Comparison of ENCODE assay signal across 27 cellular contexts in genomic region chr18:76860411-76860810, GRCh38. TPM values are rescaled to one million over a fixed set of nuclear protein-coding genes. Genes with fewer than 3 reads are reported as not detected.
DNase-seq lines count a peak whose midpoint lies in the region; ATAC-seq lines count a peak whose summit lies in the region.
"Had no signal": no experiment of that assay in that cellular context is flagged by ENCODE, and none has a peak within 500 bp of the region (broad histone marks: within the 10 kb centered on the region; RNA-seq: fewer than 3 reads in every experiment).

No MANE protein-coding gene starts in this region.

- H3K27me3 Mint-ChIP-seq in stimulated activated naive CD8-positive, alpha-beta T cell treated with anti-CD3 and anti-CD28 coated beads, Interleukin-15, Interleukin-2, amounts not matched to agents 100 ng/mL and 50 ng/mL, for 24 hours: no peaks in the 10 kb centered on the region
- H3K27me3 Mint-ChIP-seq in naive thymus-derived CD4-positive, alpha-beta T cell: no peaks in the 10 kb centered on the region
- H3K27me3 Mint-ChIP-seq: activated naive CD4-positive, alpha-beta T cell treated with anti-CD3 and anti-CD28 coated beads, Interleukin-2, amount 10 ng/mL, durations not matched to agents 7 days and 5 days; activated T-cell treated with anti-CD3 and anti-CD28 coated beads, Interleukin-2, amount 50 U/mL, for 24 hours; brain had no signal

- peaks cover 0 to 17% (median 4%) of the 10 kb centered on the region in 3 experiments for H3K36me3 ChIP-seq in naive thymus-derived CD4-positive, alpha-beta T cell (ENCODE audit: control insufficient read depth in 2 of 3, insufficient read depth in 3 of 3, low read length in 3 of 3)

- peaks cover 0 to 12% of the 10 kb centered on the region in 2 donors for H3K4me1 ChIP-seq in naive thymus-derived CD4-positive, alpha-beta T cell (ENCODE audit: control insufficient read depth in 2 of 2, insufficient read depth in 2 of 2, low read length in 2 of 2)
- H3K4me1 ChIP-seq: Caco-2, left ventricle myocardium inferior, Peyer's patch, psoas muscle, transverse colon had no signal

- H3K27me3 ChIP-seq in naive thymus-derived CD4-positive, alpha-beta T cell (ENCODE audit: control insufficient read depth in 2 of 2, insufficient read depth in 2 of 2, low read length in 2 of 2): no peaks in the 10 kb centered on the region
- H3K27me3 ChIP-seq: dorsolateral prefrontal cortex, MG63, Peyer's patch, transverse colon had no signal

- no peak for ATAC-seq in stimulated activated naive CD8-positive, alpha-beta T cell treated with anti-CD3 and anti-CD28 coated beads, Interleukin-15, Interleukin-2, amounts not matched to agents 100 U/mL and 50 U/mL, for 24 hours
- no peak for ATAC-seq in naive thymus-derived CD4-positive, alpha-beta T cell
- ATAC-seq in HG02571 (IDR thresholded peaks at IDR 0.05; ENCODE audit: unreplicated experiment) (no peak), HG03108 (IDR thresholded peaks at IDR 0.05; ENCODE audit: unreplicated experiment) (no peak)
- ATAC-seq: HCT116, psoas muscle had no signal

- CTCF ChIA-PET in naive thymus-derived CD4-positive, alpha-beta T cell (lab: Charles Lee): interaction anchor here (1.2 to 1.3 kb wide), 2 partner anchors 57 to 123 kb away, joined by 3 to 5 read pairs; no protein-coding TSS in a partner anchor

- peaks cover 33% of the 10 kb centered on the region for H3K4me1 Mint-ChIP-seq in stimulated activated naive CD8-positive, alpha-beta T cell treated with anti-CD3 and anti-CD28 coated beads, Interleukin-15, Interleukin-2, amounts not matched to agents 100 ng/mL and 50 ng/mL, for 24 hours (ENCODE audit: low read depth)
- H3K4me1 Mint-ChIP-seq in naive thymus-derived CD4-positive, alpha-beta T cell: peaks cover 17 to 41% (median 34%) of the 10 kb centered on the region in 7 donors
- H3K4me1 Mint-ChIP-seq: brain had no signal

- POLR2A ChIA-PET in naive thymus-derived CD4-positive, alpha-beta T cell (lab: Charles Lee): no interaction called here

- no peak for DNase-seq in stimulated activated naive CD8-positive, alpha-beta T cell treated with anti-CD3 and anti-CD28 coated beads, Interleukin-15, Interleukin-2, amounts not matched to agents 100 U/mL and 50 U/mL, for 24 hours
- DNase-seq in amniotic epithelial cell (ENCODE audit: low read depth): peak; percentile 18
- no peak for DNase-seq in naive thymus-derived CD4-positive, alpha-beta T cell
- no peak for DNase-seq in hepatic stellate cell (ENCODE audit: low spot score)
- DNase-seq: activated naive CD4-positive, alpha-beta T cell treated with anti-CD3 and anti-CD28 coated beads, Interleukin-2, amount 10 ng/mL, durations not matched to agents 7 days and 5 days; Caco-2; cerebellar nuclear complex; DMS79; dorsolateral prefrontal cortex; GDM1; KG1; left ventricle myocardium inferior; MG63; NCI-H2029 treated with DMSO at 0.1 percent for 48 hours; occipital lobe; Peyer's patch; psoas muscle; SHP77 treated with DMSO at 0.1 percent for 48 hours; T1000; transverse colon had no signal

- no peaks in the 10 kb centered on the region for H3K9me3 ChIP-seq in naive thymus-derived CD4-positive, alpha-beta T cell (ENCODE audit: control insufficient read depth in 2 of 3, low read length in 3 of 3)
- H3K9me3 ChIP-seq: Caco-2, left ventricle myocardium inferior, MG63, Peyer's patch, psoas muscle, transverse colon had no signal

- H3K36me3 Mint-ChIP-seq in stimulated activated naive CD8-positive, alpha-beta T cell treated with anti-CD3 and anti-CD28 coated beads, Interleukin-15, Interleukin-2, amounts not matched to agents 100 ng/mL and 50 ng/mL, for 24 hours (ENCODE audit: low read depth): peaks cover 58% of the 10 kb centered on the region
- peaks cover 8 to 50% (median 32%) of the 10 kb centered on the region in 5 donors for H3K36me3 Mint-ChIP-seq in naive thymus-derived CD4-positive, alpha-beta T cell

- H3K27ac Mint-ChIP-seq in stimulated activated naive CD8-positive, alpha-beta T cell treated with anti-CD3 and anti-CD28 coated beads, Interleukin-15, Interleukin-2, amounts not matched to agents 100 ng/mL and 50 ng/mL, for 24 hours: peak overlapping the region; percentile 68
- H3K27ac Mint-ChIP-seq in naive thymus-derived CD4-positive, alpha-beta T cell: peak overlapping the region in 6 of 9 donors; percentile 16 to 84 (median 68)

- H3K4me3 ChIP-seq in naive thymus-derived CD4-positive, alpha-beta T cell (ENCODE audit: low read length): no peak overlapping the region
- H3K4me3 ChIP-seq: dorsolateral prefrontal cortex, left ventricle myocardium inferior, MG63, Peyer's patch, psoas muscle, transverse colon had no signal

- H3K9me3 Mint-ChIP-seq in stimulated activated naive CD8-positive, alpha-beta T cell treated with anti-CD3 and anti-CD28 coated beads, Interleukin-15, Interleukin-2, amounts not matched to agents 100 ng/mL and 50 ng/mL, for 24 hours: no peaks in the 10 kb centered on the region
- no peaks in the 10 kb centered on the region for H3K9me3 Mint-ChIP-seq in naive thymus-derived CD4-positive, alpha-beta T cell
- H3K9me3 Mint-ChIP-seq: activated naive CD4-positive, alpha-beta T cell treated with anti-CD3 and anti-CD28 coated beads, Interleukin-2, amount 10 ng/mL, durations not matched to agents 7 days and 5 days; activated T-cell treated with anti-CD3 and anti-CD28 coated beads, Interleukin-2, amount 50 U/mL, for 24 hours; WTC11 had no signal

- no peak overlapping the region for H3K27ac ChIP-seq in naive thymus-derived CD4-positive, alpha-beta T cell (ENCODE audit: low read depth, low read length)
- H3K27ac ChIP-seq: dorsolateral prefrontal cortex, left ventricle myocardium inferior, Peyer's patch, psoas muscle, transverse colon had no signal

- intact Hi-C loops in naive thymus-derived CD4-positive, alpha-beta T cell (cut with micrococcal nuclease): no loop called here

- no peak overlapping the region for H3K4me3 Mint-ChIP-seq in stimulated activated naive CD8-positive, alpha-beta T cell treated with anti-CD3 and anti-CD28 coated beads, Interleukin-15, Interleukin-2, amounts not matched to agents 100 ng/mL and 50 ng/mL, for 24 hours
- H3K4me3 Mint-ChIP-seq in naive thymus-derived CD4-positive, alpha-beta T cell: peak overlapping the region in 3 of 10 donors; percentile 10 to 60 (median 51)
- H3K4me3 Mint-ChIP-seq: activated naive CD4-positive, alpha-beta T cell treated with anti-CD3 and anti-CD28 coated beads, Interleukin-2, amount 10 ng/mL, durations not matched to agents 7 days and 5 days; brain; WTC11 had no signal

RNA-seq across cellular contexts. Expression of gene ZNF236, which starts 38.1 kb away (rescaled TPM):
- 10 to 100 TPM; 25.9 to 34.5 (median 30.6) TPM for total RNA-seq in naive thymus-derived CD4-positive, alpha-beta T cell
- 10 to 100 TPM in 1 of 2 donors, 1 to 10 TPM in 1; 5.7 to 12.6 TPM for polyA plus RNA-seq in naive thymus-derived CD4-positive, alpha-beta T cell
